In genomic region chr1:164768045-164768402, GRCh38 we compare ENCODE assay signal across 1 cellular context.
TF ChIP-seq lines count a peak whose summit lies in the region.

No MANE protein-coding gene starts in this region.

TF ChIP-seq in HepG2, 621 proteins besides CTCF, POLR2A, EP300 and RAD21 (continued from another document):
- TF ChIP-seq MAFF (IDR thresholded peaks at IDR 0.05; ENCODE audit: low read depth, low read length) (no peak), ZNF674 (CRISPR knock-in tag; IDR thresholded peaks at IDR 0.05; ENCODE audit: low read depth) (no peak), ZBTB42 (CRISPR knock-in tag; IDR thresholded peaks at IDR 0.05) (no peak), HOXA3 (CRISPR knock-in tag; IDR thresholded peaks at IDR 0.05) (no peak), NFKB2 (CRISPR knock-in tag; IDR thresholded peaks at IDR 0.05; ENCODE audit: borderline replicate concordance) (no peak), HDAC2 (CRISPR knock-in tag; IDR thresholded peaks at IDR 0.05) (no peak), MED13 (CRISPR knock-in tag; IDR thresholded peaks at IDR 0.05) (no peak), TBP (CRISPR knock-in tag; IDR thresholded peaks at IDR 0.05) (no peak), ZNF432 (CRISPR knock-in tag; IDR thresholded peaks at IDR 0.05; ENCODE audit: borderline replicate concordance) (no peak)
- TF ChIP-seq, protein P1, sequence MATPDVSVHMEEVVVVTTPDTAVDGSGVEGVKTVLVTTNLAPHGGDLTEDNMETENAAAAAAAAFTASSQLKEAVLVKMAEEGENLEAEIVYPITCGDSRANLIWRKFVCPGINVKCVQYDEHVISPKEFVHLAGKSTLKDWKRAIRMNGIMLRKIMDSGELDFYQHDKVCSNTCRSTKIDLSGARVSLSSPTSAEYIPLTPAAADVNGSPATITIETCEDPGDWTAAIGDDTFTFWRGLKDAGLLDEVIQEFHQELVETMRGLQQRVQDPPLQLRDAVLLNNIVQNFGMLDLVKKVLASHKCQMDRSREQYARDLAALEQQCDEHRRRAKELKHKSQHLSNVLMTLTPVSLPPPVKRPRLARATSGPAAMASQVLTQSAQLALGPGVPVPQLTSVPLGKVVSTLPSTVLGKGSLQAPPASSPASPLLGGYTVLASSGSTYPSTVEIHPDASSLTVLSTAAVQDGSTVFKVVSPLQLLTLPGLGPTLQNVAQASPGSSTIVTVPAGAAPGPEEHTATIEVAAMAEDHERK (CRISPR knock-in tag; IDR thresholded peaks at IDR 0.05; ENCODE audit: low read depth): no peak
